In genomic region chr22:24483966-24484545, GRCh38 we compare ENCODE assay signal across 14 cellular contexts. TPM values are rescaled to one million over a fixed set of nuclear protein-coding genes. Genes with fewer than 3 reads are reported as not detected.
DNase-seq lines count a peak whose midpoint lies in the region; ATAC-seq and TF ChIP-seq lines count a peak whose summit lies in the region.
"Had no signal": no experiment of that assay in that cellular context is flagged by ENCODE, and none has a peak within 500 bp of the region (broad histone marks: within the 10 kb centered on the region; RNA-seq: fewer than 3 reads in every experiment).

No MANE protein-coding gene starts in this region.

- TF ChIP-seq CTCF in Caco-2 (IDR thresholded peaks at IDR 0.05; ENCODE audit: insufficient read depth in 1 of 2, low read depth in 1 of 2, low read length in 1 of 2, severe bottlenecking in 1 of 2, unreplicated experiment in 1 of 2), result no peak
- TF ChIP-seq CTCF in neutrophil (IDR thresholded peaks at IDR 0.05), result no peak

- H3K27ac Mint-ChIP-seq in Caco-2 (ENCODE audit: unreplicated experiment), result peak overlapping the region; percentile 55
- peak overlapping the region; percentile 20 for H3K27ac Mint-ChIP-seq in central memory CD8-positive, alpha-beta T cell (ENCODE audit: low read depth)

- intact Hi-C loops in Caco-2 (cut with micrococcal nuclease; ENCODE audit: unreplicated experiment), result no loop called here

- no peak for ATAC-seq in central memory CD8-positive, alpha-beta T cell (replicated peaks; ENCODE audit: extremely low read depth, poor library complexity, severe bottlenecking)

- CTCF ChIA-PET in Caco-2 (lab: Charles Lee), result interaction anchor here (1.2 kb wide), 1 partner anchor 38 kb away, joined by 3 read pairs; no protein-coding TSS in a partner anchor

- peaks cover 45% of the 10 kb centered on the region for H3K4me1 Mint-ChIP-seq in Caco-2 (ENCODE audit: low read depth, unreplicated experiment)
- peaks cover 12% of the 10 kb centered on the region for H3K4me1 Mint-ChIP-seq in central memory CD8-positive, alpha-beta T cell

- H3K9me3 Mint-ChIP-seq in Caco-2 (ENCODE audit: unreplicated experiment), result no peaks in the 10 kb centered on the region
- H3K9me3 Mint-ChIP-seq in central memory CD8-positive, alpha-beta T cell, result no peaks in the 10 kb centered on the region
- H3K9me3 Mint-ChIP-seq: CD8-positive, alpha-beta memory T cell had no signal

- no peaks in the 10 kb centered on the region for H3K36me3 Mint-ChIP-seq in Caco-2 (ENCODE audit: insufficient read depth, unreplicated experiment)
- H3K36me3 Mint-ChIP-seq in central memory CD8-positive, alpha-beta T cell (ENCODE audit: insufficient read depth), result peaks cover 4% of the 10 kb centered on the region

- peak overlapping the region; percentile 77 for H3K27ac ChIP-seq in neutrophil
- H3K27ac ChIP-seq: RWPE1, SJCRH30 had no signal

- H3K36me3 ChIP-seq in Caco-2 (ENCODE audit: control insufficient read depth, insufficient read depth, low read length) (no peaks in the 10 kb centered on the region), neutrophil (no peaks in the 10 kb centered on the region)
- H3K36me3 ChIP-seq: SJCRH30 had no signal

- no peaks in the 10 kb centered on the region for H3K27me3 ChIP-seq in Caco-2 (replicated peaks; ENCODE audit: control insufficient read depth, insufficient read depth, low read length)
- H3K27me3 ChIP-seq in neutrophil, result no peaks in the 10 kb centered on the region
- H3K27me3 ChIP-seq: SJCRH30 had no signal

- H3K4me1 ChIP-seq in Caco-2 (peaks cover 51% of the 10 kb centered on the region), neutrophil (ENCODE audit: control insufficient read depth in 1 of 2, insufficient read depth in 1 of 2, low read depth in 1 of 2, low read length in 1 of 2) (peaks cover 66 to 73% of the 10 kb centered on the region in 2 experiments)

- H3K9me3 ChIP-seq in Caco-2 (no peaks in the 10 kb centered on the region), neutrophil (no peaks in the 10 kb centered on the region)
- H3K9me3 ChIP-seq: SJCRH30 had no signal

- DNase-seq in Caco-2 (no peak), NCI-H69 (lab: John Stamatoyannopoulos, UW) (peak; percentile 40), globus pallidus (ENCODE audit: low spot score) (no peak), midbrain (lab: John Stamatoyannopoulos, UW) (no peak), occipital lobe (lab: John Stamatoyannopoulos, UW) (no peak)
- DNase-seq in central memory CD8-positive, alpha-beta T cell (ENCODE audit: low spot score in 2 of 2), result no peak
- DNase-seq: ACHN; CD8-positive, alpha-beta memory T cell; MM.1S; NCI-H187; SJCRH30 had no signal

- BruUV-seq in Caco-2 (replicated peaks; lab: Mats Ljungman, UMichigan), result no TSS peak

- no peaks in the 10 kb centered on the region for H3K27me3 Mint-ChIP-seq in Caco-2 (ENCODE audit: insufficient read depth, unreplicated experiment)
- H3K27me3 Mint-ChIP-seq in central memory CD8-positive, alpha-beta T cell, result no peaks in the 10 kb centered on the region

- H3K4me3 Mint-ChIP-seq in Caco-2 (ENCODE audit: unreplicated experiment), result no peak overlapping the region
- no peak overlapping the region for H3K4me3 Mint-ChIP-seq in central memory CD8-positive, alpha-beta T cell
- H3K4me3 Mint-ChIP-seq: CD8-positive, alpha-beta memory T cell had no signal

- H3K4me3 ChIP-seq in Caco-2 (ENCODE audit: low read depth, low read length), result no peak overlapping the region
- H3K4me3 ChIP-seq in neutrophil (ENCODE audit: low read depth in 1 of 2, low read length in 1 of 2), result no peak overlapping the region
- H3K4me3 ChIP-seq: SJCRH30 had no signal

- POLR2A ChIA-PET in Caco-2 (lab: Charles Lee), result no interaction called here

RNA-seq across cellular contexts. Expression of gene UPB1, which starts 11.1 kb away (rescaled TPM):
- total RNA-seq in Caco-2 (2022) (5.6 and 6.7 TPM in 2 replicates), occipital lobe (not detected)
- total RNA-seq: CD8-positive, alpha-beta memory T cell; Daoy had no signal

RNA-seq across cellular contexts. Expression of gene ADORA2A, which starts 56.7 kb away (rescaled TPM):
- total RNA-seq in Caco-2 (2022) (4.0 and 4.9 TPM in 2 replicates), occipital lobe (8.0 TPM)
